24 cellular contexts compared by ENCODE assay signal in genomic region chr10:129410688-129411087, GRCh38.
"Had no signal": no experiment of that assay in that cellular context is flagged by ENCODE, and none has a peak within 500 bp of the region (broad histone marks: within the 10 kb centered on the region; RNA-seq: fewer than 3 reads in every experiment).

No MANE protein-coding gene starts in this region.

- FAIRE-seq: kidney, pancreas, small intestine had no signal

- H3K4me3 ChIP-seq: dorsolateral prefrontal cortex, gastroesophageal sphincter, heart left ventricle, hepatocyte, lung, pancreas, right lobe of liver, thyroid gland, vagina had no signal

- H3K27me3 ChIP-seq: foreskin keratinocyte, pancreas, right lobe of liver, thyroid gland, vagina had no signal

- H3K9me3 ChIP-seq: gastroesophageal sphincter, heart left ventricle, neutrophil, pancreas, right lobe of liver, thyroid gland, vagina had no signal

- DNase-seq: cortex of kidney; effector CD4-positive, alpha-beta T cell; foreskin keratinocyte; heart left ventricle; kidney; naive B cell; pancreas; right lobe of liver; small intestine; stimulated activated CD4-positive, alpha-beta T cell treated with anti-CD3 and anti-CD28 coated beads, Interleukin-12 subunit alpha, Interleukin-12 subunit beta, amount 100 ng/mL, for 4 hours; stimulated activated CD4-positive, alpha-beta T cell treated with anti-CD3 and anti-CD28 coated beads, Interleukin-1b, Interleukin-23, amount 100 ng/mL, for 48 hours; stimulated activated CD4-positive, alpha-beta T cell treated with anti-CD3 and anti-CD28 coated beads, Interleukin-4, amount 100 ng/mL, for 1 hour; stimulated activated CD8-positive, alpha-beta memory T cell treated with anti-CD3 and anti-CD28 coated beads, Interleukin-4, amount 100 ng/mL, for 48 hours; stimulated activated naive CD4-positive, alpha-beta T cell; stimulated activated naive CD8-positive, alpha-beta T cell treated with anti-CD3 and anti-CD28 coated beads, Interleukin-15, amount 100 ng/mL, for 72 hours; thyroid gland; trophoblast cell had no signal

- H3K36me3 ChIP-seq: gastroesophageal sphincter, heart left ventricle, neutrophil, pancreas, right lobe of liver, thyroid gland, vagina had no signal

- H3K4me1 ChIP-seq: foreskin keratinocyte, gastroesophageal sphincter, pancreas, right lobe of liver, thyroid gland, vagina had no signal

- H3K27ac ChIP-seq: dorsolateral prefrontal cortex, epithelial cell of prostate, foreskin keratinocyte, gastroesophageal sphincter, heart left ventricle, hepatocyte, neutrophil, pancreas, right lobe of liver, thyroid gland, vagina had no signal
